ENCODE assay signal across 17 cellular contexts in the genomic region with DNA sequence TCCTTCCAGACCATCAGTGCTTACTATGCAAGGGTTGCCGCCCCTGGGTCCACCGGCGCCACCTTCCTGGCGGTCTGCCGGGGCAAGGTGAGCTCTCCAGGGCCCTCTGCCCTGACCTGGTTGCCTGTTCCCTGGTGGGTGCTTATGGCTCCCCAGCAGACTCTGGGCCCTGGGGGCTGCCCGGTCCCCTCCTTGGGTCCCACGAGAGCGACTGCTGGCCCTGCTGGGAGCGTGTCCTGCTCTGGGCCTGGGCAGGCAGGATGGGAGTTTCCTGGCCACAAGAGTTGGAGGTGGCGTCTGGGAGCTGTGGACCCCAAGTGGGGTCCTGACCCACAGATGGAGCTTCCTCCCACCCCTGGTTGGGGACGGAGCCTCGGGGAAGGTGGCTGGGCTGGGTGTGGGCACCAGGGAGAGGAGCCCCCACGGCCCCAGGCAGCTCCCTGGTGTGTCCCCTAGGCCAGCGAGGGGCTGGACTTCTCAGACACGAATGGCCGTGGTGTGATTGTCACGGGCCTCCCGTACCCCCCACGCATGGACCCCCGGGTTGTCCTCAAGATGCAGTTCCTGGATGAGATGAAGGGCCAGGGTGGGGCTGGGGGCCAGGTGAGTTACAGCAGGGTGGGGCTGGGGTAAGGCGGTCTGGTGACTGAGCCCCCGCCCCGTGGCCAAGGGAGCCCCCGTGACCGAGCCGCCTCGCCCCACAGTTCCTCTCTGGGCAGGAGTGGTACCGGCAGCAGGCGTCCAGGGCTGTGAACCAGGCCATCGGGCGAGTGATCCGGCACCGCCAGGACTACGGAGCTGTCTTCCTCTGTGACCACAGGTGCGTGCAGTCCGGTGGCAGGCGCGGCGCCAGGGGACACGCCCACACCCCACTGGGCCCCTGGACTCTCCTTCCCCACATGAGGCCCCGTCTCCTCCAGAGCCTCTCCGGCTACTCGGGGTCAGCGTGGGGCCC. TPM values are rescaled to one million over a fixed set of nuclear protein-coding genes. Genes with fewer than 3 reads are reported as not detected.
DNase-seq lines count a peak whose midpoint lies in the region; ATAC-seq, FAIRE-seq and TF ChIP-seq lines count a peak whose summit lies in the region.
"Had no signal": no experiment of that assay in that cellular context is flagged by ENCODE, and none has a peak within 500 bp of the region (broad histone marks: within the 10 kb centered on the region; RNA-seq: fewer than 3 reads in every experiment).

No MANE protein-coding gene starts in this region.

- DNase-seq in heart left ventricle (peak in 1 of 5 donors; percentile 55), Right ventricle myocardium superior (no peak), esophagus squamous epithelium (lab: John Stamatoyannopoulos, UW) (no peak), ovary (peak in 3 of 5 donors; percentile 44 to 55 (median 50)), upper lobe of right lung (no peak), HTR-8/SVneo (ENCODE audit: insufficient read length, low spot score) (no peak), posterior cingulate gyrus (no peak)
- DNase-seq: activated CD4-positive, alpha-beta T cell treated with anti-CD3 and anti-CD28 coated beads, Interleukin-2, amount 50 U/mL, for 4 hours; activated naive CD4-positive, alpha-beta T cell treated with anti-CD3 and anti-CD28 coated beads for 36 hours; cerebellar nuclear complex; effector memory CD8-positive, alpha-beta T cell; NCI-H1105 treated with DMSO at 0.1 percent for 48 hours; NCI-H524 treated with DMSO at 0.1 percent for 48 hours had no signal

- ATAC-seq in heart left ventricle: no peak
- ATAC-seq in Right ventricle myocardium superior (ENCODE audit: poor library complexity): no peak
- ATAC-seq in upper lobe of right lung: no peak
- no peak for ATAC-seq in HG02798 (IDR thresholded peaks at IDR 0.05; ENCODE audit: poor library complexity, unreplicated experiment)
- ATAC-seq: effector memory CD8-positive, alpha-beta T cell; naive thymus-derived CD8-positive, alpha-beta T cell had no signal

- WGBS in heart left ventricle, 4 donors: 90 to 93% (median 92%) methylated on average over 11 to 44 of the region's 44 CpGs
- 95% methylated on average over 12 of the region's 44 CpGs; no CpG with 5 or more reads in 1 of the 2 donors for WGBS in esophagus squamous epithelium, 2 donors
- 87 to 91% (median 90%) methylated on average over 44 of the region's 44 CpGs for WGBS in ovary, 3 donors

- H3K4me3 ChIP-seq in heart left ventricle (no peak overlapping the region), esophagus squamous epithelium (no peak overlapping the region), ovary (no peak overlapping the region), upper lobe of right lung (no peak overlapping the region)

- TF ChIP-seq EP300 in ovary (IDR thresholded peaks at IDR 0.05): no peak

- H3K27me3 ChIP-seq in heart left ventricle (no peaks in the 10 kb centered on the region), esophagus squamous epithelium (no peaks in the 10 kb centered on the region), ovary (no peaks in the 10 kb centered on the region), upper lobe of right lung (no peaks in the 10 kb centered on the region)

- no peak for FAIRE-seq in HTR-8/SVneo (lab: Jason Lieb, UNC)
- FAIRE-seq: GM18507 had no signal

- no peak for TF ChIP-seq CTCF in heart left ventricle (IDR thresholded peaks at IDR 0.05)
- no peak for TF ChIP-seq CTCF in esophagus squamous epithelium (IDR thresholded peaks at IDR 0.05)
- TF ChIP-seq CTCF in ovary (IDR thresholded peaks at IDR 0.05): no peak
- no peak for TF ChIP-seq CTCF in upper lobe of right lung (IDR thresholded peaks at IDR 0.05)

- intact Hi-C loops in heart left ventricle (cut with DNase I) (no loop called here), Right ventricle myocardium superior (cut with DNase I) (no loop called here), esophagus squamous epithelium (cut with DNase I) (no loop called here), ovary (cut with DNase I) (no loop called here), upper lobe of right lung (cut with DNase I) (no loop called here), posterior cingulate gyrus (cut with DNase I) (no loop called here)

- H3K9me3 ChIP-seq in heart left ventricle: no peaks in the 10 kb centered on the region
- no peaks in the 10 kb centered on the region for H3K9me3 ChIP-seq in esophagus squamous epithelium
- no peaks in the 10 kb centered on the region for H3K9me3 ChIP-seq in ovary
- H3K9me3 ChIP-seq in upper lobe of right lung: no peaks in the 10 kb centered on the region

- H3K4me1 ChIP-seq in heart left ventricle: peaks cover 19 to 69% (median 36%) of the 10 kb centered on the region in 12 donors
- H3K4me1 ChIP-seq in esophagus squamous epithelium: peaks cover 39 to 82% (median 58%) of the 10 kb centered on the region in 3 donors
- peaks cover 10% of the 10 kb centered on the region for H3K4me1 ChIP-seq in ovary (ENCODE audit: insufficient read depth)
- peaks cover 37% of the 10 kb centered on the region for H3K4me1 ChIP-seq in upper lobe of right lung

- H3K27ac ChIP-seq in heart left ventricle (peak overlapping the region in 9 of 12 donors; percentile 84 to 99 (median 90)), esophagus squamous epithelium (peak overlapping the region in 3 of 4 donors; percentile 69 to 96 (median 87)), ovary (no peak overlapping the region), upper lobe of right lung (peak overlapping the region; percentile 91)
- H3K27ac ChIP-seq: VCaP had no signal

- peaks cover 0 to 14% (median 2%) of the 10 kb centered on the region in 9 donors for H3K36me3 ChIP-seq in heart left ventricle
- peaks cover 0 to under 1% (median 0%) of the 10 kb centered on the region in 3 donors for H3K36me3 ChIP-seq in esophagus squamous epithelium
- no peaks in the 10 kb centered on the region for H3K36me3 ChIP-seq in ovary
- H3K36me3 ChIP-seq in upper lobe of right lung: peaks cover 2% of the 10 kb centered on the region

- TF ChIP-seq POLR2A in heart left ventricle (IDR thresholded peaks at IDR 0.05) (no peak), esophagus squamous epithelium (IDR thresholded peaks at IDR 0.05) (no peak), ovary (IDR thresholded peaks at IDR 0.05) (no peak)

RNA-seq across cellular contexts. Expression of gene TNFRSF6B, which starts 7.1 kb away (rescaled TPM):
- total RNA-seq in heart left ventricle (1 to 10 TPM in 4 of 9 donors, under 1 TPM in 4, not detected in 1; 0.42 to 5.7 (median 0.92) TPM), Right ventricle myocardium superior (0.32 TPM), esophagus squamous epithelium (10 to 100 TPM in 3 of 4 donors, 1 to 10 TPM in 1; 2.5 to 15.2 (median 10.6) TPM), ovary (1 to 10 TPM; 2.0 to 6.4 (median 4.1) TPM), upper lobe of right lung (14.4 TPM)
- polyA plus RNA-seq in heart left ventricle (1 to 10 TPM; 2.9 to 6.4 TPM), ovary (1 to 10 TPM in 1 of 2 donors, not detected in 1; 7.0 TPM)
- total RNA-seq: activated naive CD4-positive, alpha-beta T cell treated with anti-CD3 and anti-CD28 coated beads for 36 hours had no signal

RNA-seq across cellular contexts. Expression of gene ARFRP1, which starts 18.5 kb away (rescaled TPM):
- total RNA-seq in heart left ventricle: 10 to 100 TPM; 27.3 to 47.8 (median 33.8) TPM
- 10 to 100 TPM; 35.9 to 38.0 TPM for polyA plus RNA-seq in heart left ventricle
- total RNA-seq in Right ventricle myocardium superior: 32.2 TPM
- total RNA-seq in esophagus squamous epithelium: 10 to 100 TPM; 30.4 to 45.5 (median 37.0) TPM
- total RNA-seq in ovary: 10 to 100 TPM; 25.6 to 59.5 (median 47.4) TPM
- polyA plus RNA-seq in ovary: 10 to 100 TPM; 15.3 to 38.5 TPM
- total RNA-seq in upper lobe of right lung: 49.4 TPM

RNA-seq across cellular contexts. Expression of gene ZGPAT, which starts 18.5 kb away (rescaled TPM):
- 10 to 100 TPM; 12.9 to 22.0 (median 18.5) TPM for total RNA-seq in heart left ventricle
- polyA plus RNA-seq in heart left ventricle: 10 to 100 TPM; 27.9 to 34.4 TPM
- total RNA-seq in Right ventricle myocardium superior: 16.0 TPM
- 10 to 100 TPM; 25.4 to 31.9 (median 28.3) TPM for total RNA-seq in esophagus squamous epithelium
- 10 to 100 TPM; 14.0 to 25.6 (median 18.9) TPM for total RNA-seq in ovary
- 10 to 100 TPM in 1 of 2 donors, 1 to 10 TPM in 1; 1.7 to 26.4 TPM for polyA plus RNA-seq in ovary
- 27.6 TPM for total RNA-seq in upper lobe of right lung

RNA-seq across cellular contexts. Expression of gene RTEL1, which starts 31.2 kb away (rescaled TPM):
- total RNA-seq in heart left ventricle: 10 to 100 TPM in 5 of 9 donors, 1 to 10 TPM in 4; 3.0 to 17.8 (median 10.1) TPM
- polyA plus RNA-seq in heart left ventricle: 1 to 10 TPM; 5.9 to 7.1 TPM
- 7.3 TPM for total RNA-seq in Right ventricle myocardium superior
- total RNA-seq in esophagus squamous epithelium: 10 to 100 TPM in 2 of 4 donors, 1 to 10 TPM in 2; 6.4 to 22.7 (median 12.8) TPM
- total RNA-seq in ovary: 10 to 100 TPM; 17.0 to 44.2 (median 24.1) TPM
- 10 to 100 TPM in 1 of 2 donors, 1 to 10 TPM in 1; 6.2 to 11.9 TPM for polyA plus RNA-seq in ovary
- total RNA-seq in upper lobe of right lung: 26.7 TPM

RNA-seq across cellular contexts. Expression of gene STMN3, which starts 36.1 kb away (rescaled TPM):
- 10 to 100 TPM in 2 of 9 donors, 1 to 10 TPM in 7; 2.9 to 15.6 (median 4.7) TPM for total RNA-seq in heart left ventricle
- polyA plus RNA-seq in heart left ventricle: 1 to 10 TPM; 5.2 to 6.7 TPM
- 4.3 TPM for total RNA-seq in Right ventricle myocardium superior
- 1 to 10 TPM; 1.9 to 8.4 (median 4.5) TPM for total RNA-seq in esophagus squamous epithelium
- total RNA-seq in ovary: 10 to 100 TPM; 17.3 to 91.1 (median 58.7) TPM
- polyA plus RNA-seq in ovary: 10 to 100 TPM in 1 of 2 donors, 1 to 10 TPM in 1; 7.4 to 62.1 TPM
- 12.4 TPM for total RNA-seq in upper lobe of right lung

Comparison
In these comparisons a context has a peak if more than half of its experiments do, and no peak if none do; other contexts are left out.
1. DNase-seq: peak in ovary (3 of 5); none in Right ventricle myocardium superior (single experiment), esophagus squamous epithelium (single experiment), upper lobe of right lung (single experiment), HTR-8/SVneo (single experiment) and posterior cingulate gyrus (0 of 10).
2. H3K27ac ChIP-seq: peak in heart left ventricle (9 of 12), esophagus squamous epithelium (3 of 4) and upper lobe of right lung (single experiment); none in ovary (0 of 2).